ENCODE assay signal across 8 cellular contexts in genomic region chr2:64654063-64654811, GRCh38. TPM values are rescaled to one million over a fixed set of nuclear protein-coding genes. Genes with fewer than 3 reads are reported as not detected.
A peak's percentile ranks its signal among the peaks of the same experiment; 100 is the strongest.
DNase-seq lines count a peak whose midpoint lies in the region; ATAC-seq, FAIRE-seq and TF ChIP-seq lines count a peak whose summit lies in the region.

No MANE protein-coding gene starts in this region.

- peak; percentile 31 for ATAC-seq in GM21423 (IDR thresholded peaks at IDR 0.05; ENCODE audit: unreplicated experiment)
- ATAC-seq in activated T-helper 17 cell treated with anti-CD3 and anti-CD28 coated beads, Interleukin-2, amount 50 U/mL, for 72 hours (replicated peaks) = peak; percentile 46

- no peaks in the 10 kb centered on the region for H3K27me3 ChIP-seq in fibroblast of lung (ENCODE audit: control insufficient read depth, insufficient read depth, low read length)
- no peaks in the 10 kb centered on the region for H3K27me3 ChIP-seq in neuron (ENCODE audit: insufficient read depth, low read length)
- no peaks in the 10 kb centered on the region for H3K27me3 ChIP-seq in uterus

- H3K27ac ChIP-seq in fibroblast of lung (ENCODE audit: insufficient read depth, low read length) = peak overlapping the region; percentile 80
- H3K27ac ChIP-seq in uterus = peak overlapping the region; percentile 95 to 98

- H3K4me1 Mint-ChIP-seq in Calu3 (ENCODE audit: low read depth, unreplicated experiment) = peaks cover 35% of the 10 kb centered on the region
- peaks cover 24% of the 10 kb centered on the region for H3K4me1 Mint-ChIP-seq in activated T-helper 17 cell treated with anti-CD3 and anti-CD28 coated beads, Interleukin-2, amount 50 U/mL, for 72 hours

- H3K27ac Mint-ChIP-seq in Calu3 (ENCODE audit: unreplicated experiment) = peak overlapping the region; percentile 17
- H3K27ac Mint-ChIP-seq in activated T-helper 17 cell treated with anti-CD3 and anti-CD28 coated beads, Interleukin-2, amount 50 U/mL, for 72 hours = peak overlapping the region; percentile 48

- CTCF ChIA-PET in Calu3 (lab: Charles Lee) = interaction anchor here (0.6 to 3.7 kb wide), 17 partner anchors 9 to 476 kb away, joined by 3 to 21 read pairs (median 5); no protein-coding TSS in a partner anchor

- H3K4me2 ChIP-seq in fibroblast of lung (ENCODE audit: extremely low read depth, insufficient read depth, low read length) = peak overlapping the region; percentile 65

- peaks cover 38% of the 10 kb centered on the region for H3K79me2 ChIP-seq in fibroblast of lung (ENCODE audit: control insufficient read depth, insufficient read depth, low read length)

- H2AFZ ChIP-seq in fibroblast of lung (ENCODE audit: low read length) (no peak overlapping the region), neuron (ENCODE audit: low read depth, low read length) (peak overlapping the region; percentile 74)

- BruUV-seq in Calu3 (replicated peaks; lab: Mats Ljungman, UMichigan) = no TSS peak

- no peaks in the 10 kb centered on the region for H4K20me1 ChIP-seq in fibroblast of lung (ENCODE audit: control insufficient read depth, extremely low read depth, insufficient read depth, low read length)

- peak overlapping the region; percentile 78 for H3K4me3 Mint-ChIP-seq in Calu3 (ENCODE audit: low read depth, unreplicated experiment)
- H3K4me3 Mint-ChIP-seq in activated T-helper 17 cell treated with anti-CD3 and anti-CD28 coated beads, Interleukin-2, amount 50 U/mL, for 72 hours = peak overlapping the region; percentile 84

- H3K36me3 ChIP-seq in fibroblast of lung (ENCODE audit: control insufficient read depth, insufficient read depth, low read length) (no peaks in the 10 kb centered on the region), neuron (ENCODE audit: insufficient read depth, low read length) (no peaks in the 10 kb centered on the region), uterus (no peaks in the 10 kb centered on the region)

- FAIRE-seq in HTR-8/SVneo (lab: Jason Lieb, UNC) = peak; percentile 81

- peaks cover 35% of the 10 kb centered on the region for H3K36me3 Mint-ChIP-seq in Calu3 (ENCODE audit: insufficient read depth, unreplicated experiment)
- H3K36me3 Mint-ChIP-seq in activated T-helper 17 cell treated with anti-CD3 and anti-CD28 coated beads, Interleukin-2, amount 50 U/mL, for 72 hours (ENCODE audit: low read depth) = no peaks in the 10 kb centered on the region

- H3K4me3 ChIP-seq in fibroblast of lung (replicated peaks in 1 of 4; ENCODE audit: control extremely low read depth in 1 of 4, insufficient read depth in 1 of 4, low read depth in 3 of 4, low read length in 4 of 4) (peak overlapping the region; percentile 44 to 76 (median 62)), neuron (ENCODE audit: low read length) (peak overlapping the region; percentile 72), uterus (peak overlapping the region; percentile 85 to 94)

- no peaks in the 10 kb centered on the region for H3K27me3 Mint-ChIP-seq in Calu3 (ENCODE audit: unreplicated experiment)
- no peaks in the 10 kb centered on the region for H3K27me3 Mint-ChIP-seq in activated T-helper 17 cell treated with anti-CD3 and anti-CD28 coated beads, Interleukin-2, amount 50 U/mL, for 72 hours

- peak overlapping the region; percentile 71 for H3K9ac ChIP-seq in fibroblast of lung (ENCODE audit: insufficient read depth, low read length)

- peak; percentile 74 for DNase-seq in Calu3
- peak; percentile 88 for DNase-seq in HTR-8/SVneo (ENCODE audit: insufficient read length, low spot score)
- DNase-seq in RKO (ENCODE audit: low spot score) = peak; percentile 89
- DNase-seq in fibroblast of lung (ENCODE audit: low read depth in 2 of 2) = peak; percentile 73 to 88
- DNase-seq in uterus = peak; percentile 73 to 74

- H3K9me3 Mint-ChIP-seq in Calu3 (ENCODE audit: low read depth, unreplicated experiment) = no peaks in the 10 kb centered on the region
- H3K9me3 Mint-ChIP-seq in activated T-helper 17 cell treated with anti-CD3 and anti-CD28 coated beads, Interleukin-2, amount 50 U/mL, for 72 hours = no peaks in the 10 kb centered on the region

- H3K9me3 ChIP-seq in fibroblast of lung (ENCODE audit: control insufficient read depth, insufficient read depth, low read depth, low read length) (no peaks in the 10 kb centered on the region), neuron (ENCODE audit: low read length) (no peaks in the 10 kb centered on the region), uterus (no peaks in the 10 kb centered on the region)

- peak; percentile 94 to 95 for TF ChIP-seq POLR2A in uterus (IDR thresholded peaks at IDR 0.05)

- H3K4me1 ChIP-seq in fibroblast of lung (ENCODE audit: control insufficient read depth, extremely low read depth, insufficient read depth, low read length) (peaks cover 16% of the 10 kb centered on the region), neuron (ENCODE audit: insufficient read depth, low read length) (peaks cover 44% of the 10 kb centered on the region), uterus (no peaks in the 10 kb centered on the region)

- intact Hi-C loops in Calu3 (cut with micrococcal nuclease; ENCODE audit: unreplicated experiment) = no loop called here
- intact Hi-C loops in uterus (cut with DNase I; ENCODE audit: low total_unique reads) = loop anchor here (10.0 kb wide), 1 partner anchor 111 kb away; no protein-coding TSS in a partner anchor

- TF ChIP-seq CTCF in Calu3 (IDR thresholded peaks at IDR 0.05; ENCODE audit: unreplicated experiment) = no peak
- no peak for TF ChIP-seq CTCF in fibroblast of lung (conservative IDR thresholded peaks at IDR 0.05 in 1 of 2, IDR thresholded peaks at IDR 0.05 in 1 of 2; ENCODE audit: low read depth in 1 of 2, low read length in 2 of 2)
- TF ChIP-seq CTCF in uterus (IDR thresholded peaks at IDR 0.05) = peak in 1 of 4 experiments; percentile 14

RNA-seq across cellular contexts. Expression of gene SERTAD2, which starts 0.5 kb away (rescaled TPM):
- total RNA-seq in Calu3 (2022) = 19.2 and 19.4 TPM in 2 replicates
- 10 to 100 TPM; 11.5 to 30.7 TPM for total RNA-seq in activated T-helper 17 cell treated with anti-CD3 and anti-CD28 coated beads, Interleukin-2, amount 50 U/mL, for 72 hours
- 8.0 and 15.2 TPM in 2 replicates for total RNA-seq in fibroblast of lung
- 16.5 and 20.7 TPM in 2 replicates for polyA plus RNA-seq in fibroblast of lung
- polyA plus RNA-seq in fibroblast of lung (2012) = 17.3 and 17.4 TPM in 2 replicates
- 12.3 and 14.1 TPM in 2 replicates for polyA minus RNA-seq in fibroblast of lung (ENCODE audit: low replicate concordance)
- total RNA-seq in uterus = 10 to 100 TPM in 2 of 4 donors, 1 to 10 TPM in 2; 1.8 to 29.5 (median 8.9) TPM

Comparison
In these comparisons a context has a peak if more than half of its experiments do, and no peak if none do; other contexts are left out.
1. Peak in every context shown above with its lines: DNase-seq, ATAC-seq, H3K4me3 ChIP-seq and H3K27ac ChIP-seq.